36 cellular contexts compared by ENCODE assay signal in genomic region chr9:137184881-137185660, GRCh38. TPM values are rescaled to one million over a fixed set of nuclear protein-coding genes. Genes with fewer than 3 reads are reported as not detected.
"Had no signal": no experiment of that assay in that cellular context is flagged by ENCODE, and none has a peak within 500 bp of the region (broad histone marks: within the 10 kb centered on the region; RNA-seq: fewer than 3 reads in every experiment).

No MANE protein-coding gene starts in this region.

- DNase-seq: hypothalamus; immature natural killer cell; kidney; left lung; lower lobe of right lung; mammary epithelial cell; mesendoderm; naive B cell; natural killer cell; nephron progenitor cell; nucleus accumbens; posterior cingulate gyrus; retina; right cardiac atrium; sigmoid colon; small intestine; spleen; stimulated activated CD4-positive, alpha-beta T cell treated with anti-CD3 and anti-CD28 coated beads, Interleukin-4, amount 100 ng/mL, for 24 hours; stimulated activated naive CD4-positive, alpha-beta T cell; tibial artery; trophoblast cell; upper lobe of right lung; uterus had no signal

- H3K27ac ChIP-seq: left lung, lower lobe of right lung, pancreas, prostate gland, sigmoid colon, spleen, suprapubic skin, thoracic aorta, tibial artery, upper lobe of right lung, uterus had no signal

- H3K4me3 ChIP-seq: left lung, lower lobe of right lung, pancreas, prostate gland, sigmoid colon, spleen, suprapubic skin, thoracic aorta, tibial artery, upper lobe of right lung, uterus had no signal

- H3K36me3 Mint-ChIP-seq: natural killer cell had no signal

- H3K27me3 Mint-ChIP-seq: naive B cell; stimulated activated naive CD8-positive, alpha-beta T cell treated with anti-CD3 and anti-CD28 coated beads, Interleukin-15, Interleukin-2, amounts not matched to agents 100 ng/mL and 50 ng/mL, for 24 hours had no signal

- H3K9me3 Mint-ChIP-seq: immature natural killer cell; mesothelial cell of epicardium; naive B cell; natural killer cell; nephron progenitor cell; stimulated activated effector memory CD8-positive, alpha-beta T cell treated with anti-CD3 and anti-CD28 coated beads, Interleukin-12 subunit alpha, Interleukin-12 subunit beta, amount 100 ng/mL, for 72 hours; stimulated activated naive CD8-positive, alpha-beta T cell treated with anti-CD3 and anti-CD28 coated beads, Interleukin-15, Interleukin-2, amounts not matched to agents 100 ng/mL and 50 ng/mL, for 24 hours had no signal

- H3K27ac Mint-ChIP-seq: mesothelial cell of epicardium; nephron progenitor cell; stimulated activated effector memory CD8-positive, alpha-beta T cell treated with anti-CD3 and anti-CD28 coated beads, Interleukin-12 subunit alpha, Interleukin-12 subunit beta, amount 100 ng/mL, for 72 hours; stimulated activated naive CD8-positive, alpha-beta T cell treated with anti-CD3 and anti-CD28 coated beads, Interleukin-15, Interleukin-2, amounts not matched to agents 100 ng/mL and 50 ng/mL, for 24 hours had no signal

- ATAC-seq: left colon; left lung; lower lobe of right lung; natural killer cell; pancreas; right cardiac atrium; stimulated activated effector memory CD8-positive, alpha-beta T cell treated with anti-CD3 and anti-CD28 coated beads, Interleukin-12 subunit alpha, Interleukin-12 subunit beta, amount 100 ng/mL, for 72 hours; upper lobe of right lung had no signal

- H3K36me3 ChIP-seq: uterus had no signal

- H3K27me3 ChIP-seq: left lung, pancreas, sigmoid colon, spleen, suprapubic skin, tibial artery, upper lobe of right lung, uterus had no signal

- H3K9me3 ChIP-seq: left lung, lower lobe of right lung, pancreas, prostate gland, sigmoid colon, spleen, suprapubic skin, thoracic aorta, tibial artery, upper lobe of right lung, uterus had no signal

- H3K4me3 Mint-ChIP-seq: mesothelial cell of epicardium; nephron progenitor cell; stimulated activated naive CD8-positive, alpha-beta T cell treated with anti-CD3 and anti-CD28 coated beads, Interleukin-15, Interleukin-2, amounts not matched to agents 100 ng/mL and 50 ng/mL, for 24 hours had no signal

- FAIRE-seq: islet of Langerhans, kidney, pancreas, small intestine had no signal

RNA-seq across cellular contexts. Expression of gene TMEM210, which starts 13.2 kb away (rescaled TPM):
- total RNA-seq: kidney, left lung, liver, lower lobe of right lung, mammary epithelial cell, mesothelial cell of epicardium, mononuclear cell, natural killer cell, osteoblast, pancreas, right cardiac atrium, sigmoid colon, spleen, subcutaneous adipose tissue, suprapubic skin, thoracic aorta, upper lobe of right lung, uterus had no signal
- polyA plus RNA-seq: immature natural killer cell, liver, mammary epithelial cell, pancreas, right cardiac atrium, small intestine, spleen had no signal

RNA-seq across cellular contexts. Expression of gene LRRC26, which starts 15.2 kb away (rescaled TPM):
- total RNA-seq: mesothelial cell of epicardium, natural killer cell, osteoblast, right cardiac atrium, subcutaneous adipose tissue, thoracic aorta, upper lobe of right lung had no signal
- polyA plus RNA-seq: mammary epithelial cell, pancreas, right cardiac atrium had no signal
